Comparison of ENCODE assay signal across 15 cellular contexts in genomic region chr11:35811783-35812182, GRCh38.
A peak's percentile ranks its signal among the peaks of the same experiment; 100 is the strongest.
DNase-seq lines count a peak whose midpoint lies in the region; ATAC-seq and TF ChIP-seq lines count a peak whose summit lies in the region.
"Had no signal": no experiment of that assay in that cellular context is flagged by ENCODE, and none has a peak within 500 bp of the region (broad histone marks: within the 10 kb centered on the region; RNA-seq: fewer than 3 reads in every experiment).

No MANE protein-coding gene starts in this region.

- H3K9me3 Mint-ChIP-seq in mesothelial cell of epicardium = no peaks in the 10 kb centered on the region
- H3K9me3 Mint-ChIP-seq: activated naive CD4-positive, alpha-beta T cell treated with anti-CD3 and anti-CD28 coated beads, Interleukin-2, amount 50 U/mL, for 72 hours had no signal

- TF ChIP-seq CTCF in GM12865 (IDR thresholded peaks at IDR 0.05; ENCODE audit: insufficient read depth, low read depth, low read length, missing control alignments) = no peak
- TF ChIP-seq CTCF in mesothelial cell of epicardium (IDR thresholded peaks at IDR 0.05; ENCODE audit: unreplicated experiment) = no peak
- TF ChIP-seq CTCF in GM10248 (IDR thresholded peaks at IDR 0.05; ENCODE audit: control extremely low read depth, extremely low read depth, low read depth, missing control alignments) = no peak
- no peak for TF ChIP-seq CTCF in foreskin keratinocyte (conservative IDR thresholded peaks at IDR 0.05)

- H3K27me3 Mint-ChIP-seq in mesothelial cell of epicardium (ENCODE audit: low read depth) = no peaks in the 10 kb centered on the region
- H3K27me3 Mint-ChIP-seq: stimulated activated naive CD8-positive, alpha-beta T cell treated with anti-CD3 and anti-CD28 coated beads, Interleukin-15, amount 100 ng/mL, for 72 hours had no signal

- CTCF ChIA-PET in GM10248 (lab: Yijun Ruan, JAX) = interaction anchor here (1.2 to 4.8 kb wide), 3 partner anchors 10 to 13 kb away, joined by 3 to 48 read pairs (median 5); no protein-coding TSS in a partner anchor

- no peak overlapping the region for H3K27ac ChIP-seq in foreskin keratinocyte
- H3K27ac ChIP-seq: epithelial cell of prostate, skin epidermis had no signal

- H3K4me3 ChIP-seq in GM12865 (ENCODE audit: low read depth, low read length) = no peak overlapping the region
- H3K4me3 ChIP-seq: BLaER1 treated with 17β-estradiol and CSF1 and Interleukin-3, amounts not matched to agents 10 nM and 100 nM; skin epidermis had no signal

- H3K36me3 Mint-ChIP-seq in mesothelial cell of epicardium = peaks cover 11% of the 10 kb centered on the region

- H3K27me3 ChIP-seq in foreskin keratinocyte = no peaks in the 10 kb centered on the region
- H3K27me3 ChIP-seq: BLaER1 treated with 17β-estradiol and CSF1 and Interleukin-3, amounts not matched to agents 10 nM and 100 nM had no signal

- peak; percentile 87 for ATAC-seq in HG03354 (IDR thresholded peaks at IDR 0.05; ENCODE audit: poor library complexity, severe bottlenecking, unreplicated experiment)
- ATAC-seq in HG02798 (IDR thresholded peaks at IDR 0.05; ENCODE audit: poor library complexity, unreplicated experiment) = no peak
- ATAC-seq in foreskin keratinocyte = no peak
- ATAC-seq in GM19455 (IDR thresholded peaks at IDR 0.05; ENCODE audit: unreplicated experiment) = no peak
- ATAC-seq: activated naive CD4-positive, alpha-beta T cell treated with anti-CD3 and anti-CD28 coated beads, Interleukin-2, amount 50 U/mL, for 72 hours; stimulated activated naive CD8-positive, alpha-beta T cell treated with anti-CD3 and anti-CD28 coated beads, Interleukin-15, amount 100 ng/mL, for 72 hours had no signal

- DNase-seq in GM12865 (ENCODE audit: low read depth) = peak; percentile 42
- DNase-seq in SKM-1 treated with dmso at 0.1 percent for 144 hours (lab: John Stamatoyannopoulos, UW; ENCODE audit: unreplicated experiment) = peak; percentile 71
- DNase-seq in mesothelial cell of epicardium (ENCODE audit: low spot score in 2 of 2, unreplicated experiment in 2 of 2) = no peak
- DNase-seq in GM10248 (ENCODE audit: extremely low spot score) = no peak
- no peak for DNase-seq in foreskin keratinocyte
- DNase-seq: hippocampal formation; NCI-H345; stimulated activated naive CD8-positive, alpha-beta T cell treated with anti-CD3 and anti-CD28 coated beads, Interleukin-15, amount 100 ng/mL, for 72 hours had no signal

- POLR2A ChIA-PET in GM10248 (lab: Yijun Ruan, JAX) = no interaction called here

- peaks cover 7% of the 10 kb centered on the region for H3K4me1 ChIP-seq in foreskin keratinocyte

- H3K4me3 Mint-ChIP-seq in mesothelial cell of epicardium = no peak overlapping the region
- H3K4me3 Mint-ChIP-seq: stimulated activated naive CD8-positive, alpha-beta T cell treated with anti-CD3 and anti-CD28 coated beads, Interleukin-15, amount 100 ng/mL, for 72 hours had no signal

- peak overlapping the region; percentile 43 for H3K27ac Mint-ChIP-seq in mesothelial cell of epicardium
- H3K27ac Mint-ChIP-seq: activated naive CD4-positive, alpha-beta T cell treated with anti-CD3 and anti-CD28 coated beads, Interleukin-2, amount 50 U/mL, for 72 hours; stimulated activated naive CD8-positive, alpha-beta T cell treated with anti-CD3 and anti-CD28 coated beads, Interleukin-15, amount 100 ng/mL, for 72 hours had no signal

- peaks cover 43% of the 10 kb centered on the region for H3K4me1 Mint-ChIP-seq in mesothelial cell of epicardium
- H3K4me1 Mint-ChIP-seq: stimulated activated naive CD8-positive, alpha-beta T cell treated with anti-CD3 and anti-CD28 coated beads, Interleukin-15, amount 100 ng/mL, for 72 hours had no signal

Comparison
In these comparisons a context has a peak if more than half of its experiments do, and no peak if none do; other contexts are left out.
1. DNase-seq: peak in GM12865 (single experiment) and SKM-1 treated with dmso at 0.1 percent for 144 hours (single experiment); none in mesothelial cell of epicardium (0 of 2), GM10248 (single experiment) and foreskin keratinocyte (0 of 2).